10 cellular contexts compared by ENCODE assay signal in the genomic region with DNA sequence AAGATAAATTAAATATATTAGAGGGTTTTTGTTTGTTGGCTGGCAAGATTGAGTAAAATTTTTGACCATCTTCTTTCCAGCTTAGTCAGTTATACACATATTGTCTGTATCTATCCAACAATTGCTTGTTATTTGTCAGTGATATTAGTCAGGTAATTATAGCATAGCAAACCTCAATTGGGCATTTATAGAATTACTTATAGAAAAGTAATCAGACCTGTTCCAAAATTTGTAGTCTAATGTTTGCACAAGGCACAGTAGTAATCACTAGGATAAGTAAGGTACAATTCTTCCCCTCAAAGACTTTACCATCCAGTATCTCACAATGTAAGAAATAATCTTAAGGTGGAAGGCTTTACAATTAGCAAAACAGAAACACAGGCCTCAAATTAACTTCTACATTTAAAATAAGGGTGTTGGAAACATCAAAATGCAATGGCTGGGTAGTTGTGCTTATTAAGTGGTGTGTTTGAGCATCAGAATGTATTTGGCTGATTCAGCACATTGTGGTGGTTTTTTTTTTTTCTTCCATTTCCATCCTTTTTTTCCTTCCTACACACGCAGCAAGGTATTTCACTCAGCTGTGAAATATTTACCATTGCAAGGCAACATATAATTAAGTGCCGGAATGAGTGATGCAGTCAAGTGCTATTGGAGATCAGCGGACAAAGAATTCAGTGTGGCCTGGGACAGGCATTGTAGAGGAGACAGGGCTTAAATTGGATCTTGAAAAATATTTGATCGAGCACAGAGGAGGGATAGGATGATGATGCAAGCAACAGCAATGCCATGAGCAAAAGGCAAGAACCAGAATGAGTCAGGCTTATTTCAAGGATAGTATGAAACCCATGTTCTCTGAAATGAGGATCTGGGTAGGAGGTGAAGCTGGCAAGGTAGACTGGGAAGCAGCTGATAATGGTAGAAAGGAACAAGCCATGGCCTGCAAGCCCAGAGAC.
DNase-seq lines count a peak whose midpoint lies in the region; TF ChIP-seq lines count a peak whose summit lies in the region.
"Had no signal": no experiment of that assay in that cellular context is flagged by ENCODE, and none has a peak within 500 bp of the region (broad histone marks: within the 10 kb centered on the region; RNA-seq: fewer than 3 reads in every experiment).

No MANE protein-coding gene starts in this region.

- no peak overlapping the region for H3K9ac ChIP-seq in neuronal stem cell (ENCODE audit: low read depth, low read length, poor library complexity)

- H3K4ac ChIP-seq in neuronal stem cell (ENCODE audit: low read length) = no peak overlapping the region

- no peak overlapping the region for H4K8ac ChIP-seq in neuronal stem cell (ENCODE audit: low read depth, low read length)

- H2BK15ac ChIP-seq in neuronal stem cell (ENCODE audit: low read length) = no peak overlapping the region

- H4K91ac ChIP-seq in neuronal stem cell (ENCODE audit: low read depth, low read length, poor library complexity) = no peak overlapping the region

- intact Hi-C loops in activated CD4-positive, alpha-beta T cell treated with anti-CD3 and anti-CD28 coated beads, Interleukin-2, amount 10 ng/mL, durations not matched to agents 24 days and 14 days (cut with micrococcal nuclease) = no loop called here

- H2BK5ac ChIP-seq in neuronal stem cell (ENCODE audit: low read length) = no peak overlapping the region

- no peak overlapping the region for H2BK120ac ChIP-seq in neuronal stem cell (ENCODE audit: low read depth, low read length)

- peak overlapping the region; percentile 12 for H3K14ac ChIP-seq in neuronal stem cell (ENCODE audit: low read length)

- H3K4me3 Mint-ChIP-seq in endothelial cell (ENCODE audit: unreplicated experiment) = no peak overlapping the region
- H3K4me3 Mint-ChIP-seq in activated CD4-positive, alpha-beta T cell treated with anti-CD3 and anti-CD28 coated beads, Interleukin-2, amount 10 ng/mL, durations not matched to agents 24 days and 14 days = no peak overlapping the region
- H3K4me3 Mint-ChIP-seq: IgD-negative memory B cell; stimulated activated naive CD8-positive, alpha-beta T cell treated with anti-CD3 and anti-CD28 coated beads, Interleukin-15, Interleukin-2, amounts not matched to agents 100 ng/mL and 50 ng/mL, for 24 hours had no signal

- TF ChIP-seq CTCF in endothelial cell (IDR thresholded peaks at IDR 0.05; ENCODE audit: unreplicated experiment) = no peak
- no peak for TF ChIP-seq CTCF in Peyer's patch (IDR thresholded peaks at IDR 0.05)

- WGBS in neuronal stem cell (ENCODE audit: extremely low coverage in 2 of 2, insufficient read length in 2 of 2, insufficient replicate concordance in 1 of 2), 2 donors = no CpG with 5 or more reads among the region's 4 CpGs

- peaks cover 2 to 3% of the 10 kb centered on the region in 2 donors for H3K4me1 ChIP-seq in neuronal stem cell (ENCODE audit: control insufficient read depth in 2 of 2, insufficient read depth in 1 of 2, low read depth in 1 of 2, low read length in 2 of 2)
- H3K4me1 ChIP-seq in Peyer's patch = no peaks in the 10 kb centered on the region

- TF ChIP-seq POLR2A in Peyer's patch (IDR thresholded peaks at IDR 0.05) = no peak

- H3K27ac Mint-ChIP-seq in endothelial cell (ENCODE audit: unreplicated experiment) = peak overlapping the region; percentile 28
- H3K27ac Mint-ChIP-seq in activated CD4-positive, alpha-beta T cell treated with anti-CD3 and anti-CD28 coated beads, Interleukin-2, amount 10 ng/mL, durations not matched to agents 24 days and 14 days = no peak overlapping the region
- H3K27ac Mint-ChIP-seq: IgD-negative memory B cell; stimulated activated naive CD8-positive, alpha-beta T cell treated with anti-CD3 and anti-CD28 coated beads, Interleukin-15, Interleukin-2, amounts not matched to agents 100 ng/mL and 50 ng/mL, for 24 hours had no signal

- no peak overlapping the region for H2AK5ac ChIP-seq in neuronal stem cell (ENCODE audit: low read depth, low read length)

- H3K4me3 ChIP-seq in neuronal stem cell (ENCODE audit: low read length in 2 of 2) (no peak overlapping the region), Peyer's patch (no peak overlapping the region)

- no peak overlapping the region for H2BK12ac ChIP-seq in neuronal stem cell (ENCODE audit: low read length)

- H3K23ac ChIP-seq in neuronal stem cell (ENCODE audit: low read depth, low read length, poor library complexity) = no peak overlapping the region

- H3K18ac ChIP-seq in neuronal stem cell (ENCODE audit: low read length) = no peak overlapping the region

- DNase-seq in COLO829 (ENCODE audit: low spot score) (peak; percentile 79), NCI-H2227 (lab: John Stamatoyannopoulos, UW; ENCODE audit: unreplicated experiment) (peak; percentile 73), endothelial cell (ENCODE audit: low spot score) (no peak), neuronal stem cell (ENCODE audit: low spot score) (no peak), Peyer's patch (no peak), NCI-H1105 (lab: John Stamatoyannopoulos, UW) (no peak), DMS 273 treated with DMSO at 0.1 percent for 48 hours (lab: John Stamatoyannopoulos, UW) (no peak)
- no peak for DNase-seq in activated CD4-positive, alpha-beta T cell treated with anti-CD3 and anti-CD28 coated beads, Interleukin-2, amount 10 ng/mL, durations not matched to agents 24 days and 14 days

- no peak overlapping the region for H3K4me2 ChIP-seq in neuronal stem cell (ENCODE audit: insufficient read depth, low read length, poor library complexity, severe bottlenecking)

- no peaks in the 10 kb centered on the region for H3K36me3 ChIP-seq in neuronal stem cell (replicated peaks in 1 of 2; ENCODE audit: control insufficient read depth in 2 of 2, insufficient read depth in 2 of 2, low read length in 2 of 2)
- H3K36me3 ChIP-seq in Peyer's patch = no peaks in the 10 kb centered on the region

- H3K9me3 ChIP-seq in neuronal stem cell (replicated peaks in 1 of 2; ENCODE audit: control insufficient read depth in 2 of 2, insufficient read depth in 1 of 2, low read depth in 1 of 2, low read length in 2 of 2) (no peaks in the 10 kb centered on the region), Peyer's patch (no peaks in the 10 kb centered on the region)

- H3K36me3 Mint-ChIP-seq in endothelial cell (ENCODE audit: low read depth, unreplicated experiment) = no peaks in the 10 kb centered on the region
- H3K36me3 Mint-ChIP-seq in activated CD4-positive, alpha-beta T cell treated with anti-CD3 and anti-CD28 coated beads, Interleukin-2, amount 10 ng/mL, durations not matched to agents 24 days and 14 days (ENCODE audit: low read depth) = no peaks in the 10 kb centered on the region
- H3K36me3 Mint-ChIP-seq: IgD-negative memory B cell had no signal

- no peaks in the 10 kb centered on the region for H3K79me1 ChIP-seq in neuronal stem cell (ENCODE audit: low read depth, low read length)

- H3K27ac ChIP-seq in neuronal stem cell (replicated peaks; ENCODE audit: low read length) (no peak overlapping the region), Peyer's patch (peak overlapping the region in 1 of 4 donors; percentile 54)

- no peak overlapping the region for H2AFZ ChIP-seq in neuronal stem cell (ENCODE audit: low read length)

- no peaks in the 10 kb centered on the region for H3K4me1 Mint-ChIP-seq in endothelial cell (ENCODE audit: unreplicated experiment)
- H3K4me1 Mint-ChIP-seq in activated CD4-positive, alpha-beta T cell treated with anti-CD3 and anti-CD28 coated beads, Interleukin-2, amount 10 ng/mL, durations not matched to agents 24 days and 14 days = no peaks in the 10 kb centered on the region
- H3K4me1 Mint-ChIP-seq: IgD-negative memory B cell had no signal

- H3K9me3 Mint-ChIP-seq in endothelial cell (ENCODE audit: unreplicated experiment) = no peaks in the 10 kb centered on the region
- no peaks in the 10 kb centered on the region for H3K9me3 Mint-ChIP-seq in activated CD4-positive, alpha-beta T cell treated with anti-CD3 and anti-CD28 coated beads, Interleukin-2, amount 10 ng/mL, durations not matched to agents 24 days and 14 days
- H3K9me3 Mint-ChIP-seq: stimulated activated naive CD8-positive, alpha-beta T cell treated with anti-CD3 and anti-CD28 coated beads, Interleukin-15, Interleukin-2, amounts not matched to agents 100 ng/mL and 50 ng/mL, for 24 hours had no signal

- H3K27me3 ChIP-seq in neuronal stem cell (ENCODE audit: control insufficient read depth in 3 of 3, insufficient read depth in 3 of 3, low read depth in 1 of 3, low read length in 3 of 3) (no peaks in the 10 kb centered on the region), Peyer's patch (no peaks in the 10 kb centered on the region)

- H3K27me3 Mint-ChIP-seq in endothelial cell (ENCODE audit: unreplicated experiment) = no peaks in the 10 kb centered on the region
- H3K27me3 Mint-ChIP-seq in activated CD4-positive, alpha-beta T cell treated with anti-CD3 and anti-CD28 coated beads, Interleukin-2, amount 10 ng/mL, durations not matched to agents 24 days and 14 days = no peaks in the 10 kb centered on the region
- H3K27me3 Mint-ChIP-seq: IgD-negative memory B cell; stimulated activated naive CD8-positive, alpha-beta T cell treated with anti-CD3 and anti-CD28 coated beads, Interleukin-15, Interleukin-2, amounts not matched to agents 100 ng/mL and 50 ng/mL, for 24 hours had no signal

Comparison
In these comparisons a context has a peak if more than half of its experiments do, and no peak if none do; other contexts are left out.
1. DNase-seq: peak in COLO829 (single experiment) and NCI-H2227 (single experiment); none in endothelial cell (single experiment), neuronal stem cell (single experiment), Peyer's patch (0 of 3), activated CD4-positive, alpha-beta T cell treated with anti-CD3 and anti-CD28 coated beads, Interleukin-2, amount 10 ng/mL, durations not matched to agents 24 days and 14 days (single experiment), NCI-H1105 (single experiment) and DMS 273 treated with DMSO at 0.1 percent for 48 hours (single experiment).